Comparison of ENCODE assay signal across 28 cellular contexts in the genomic region with DNA sequence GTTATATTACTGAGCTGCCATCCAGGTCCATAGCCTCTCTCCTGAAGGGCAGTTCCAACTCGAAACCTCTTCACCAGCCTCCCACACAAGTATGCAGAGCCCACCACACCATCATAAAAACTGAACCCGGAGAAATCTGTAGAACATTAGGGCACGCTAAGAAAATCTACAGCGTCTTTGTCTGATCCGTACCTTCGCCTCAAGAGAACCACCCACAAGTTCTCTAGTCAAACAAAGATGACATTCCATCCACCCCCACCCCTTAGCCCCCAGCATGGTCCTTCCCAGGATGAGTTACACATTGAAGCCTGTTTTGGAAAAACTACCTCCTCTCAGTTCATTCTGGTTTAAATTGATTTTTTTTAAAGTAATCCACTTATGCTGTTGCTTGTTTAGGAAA.
DNase-seq lines count a peak whose midpoint lies in the region; ATAC-seq, FAIRE-seq and TF ChIP-seq lines count a peak whose summit lies in the region.
"Had no signal": no experiment of that assay in that cellular context is flagged by ENCODE, and none has a peak within 500 bp of the region (broad histone marks: within the 10 kb centered on the region; RNA-seq: fewer than 3 reads in every experiment).

No MANE protein-coding gene starts in this region.

- no peak overlapping the region; the same call in 1 of the 2 replicates for H3K56ac ChIP-seq in IMR-90 (ENCODE audit: extremely low read depth, insufficient read depth, low read length)

- intact Hi-C loops in IMR-90 (cut with micrococcal nuclease) (no loop called here), mammary epithelial cell (cut with micrococcal nuclease) (no loop called here), sciatic nerve (cut with DNase I) (no loop called here), kidney (cut with DNase I) (no loop called here)

- no peak overlapping the region for H3K27ac ChIP-seq in DND-41 (ENCODE audit: low read length)
- peak overlapping the region; percentile 8; the same call in 1 of the 2 replicates for H3K27ac ChIP-seq in IMR-90 (ENCODE audit: insufficient read depth, low read length)
- H3K27ac ChIP-seq in mammary epithelial cell (ENCODE audit: insufficient read depth, low read depth, low read length): no peak overlapping the region
- H3K27ac ChIP-seq in kidney (ENCODE audit: low read depth in 2 of 2, low read length in 2 of 2): no peak overlapping the region
- H3K27ac ChIP-seq: PC-9 had no signal

- H2AK9ac ChIP-seq in IMR-90 (replicated peaks; ENCODE audit: low read depth, low read length, poor library complexity): no peak overlapping the region

- no peaks in the 10 kb centered on the region for H3K4me1 ChIP-seq in DND-41 (ENCODE audit: insufficient read depth, low read length)
- H3K4me1 ChIP-seq in IMR-90 (ENCODE audit: control insufficient read depth, insufficient read depth, low read length): peaks cover 17% of the 10 kb centered on the region
- peaks cover 36% of the 10 kb centered on the region for H3K4me1 ChIP-seq in mammary epithelial cell (ENCODE audit: insufficient read depth, low read length)
- H3K4me1 ChIP-seq in kidney (ENCODE audit: control insufficient read depth in 1 of 2, insufficient read depth in 1 of 2, low read depth in 1 of 2, low read length in 2 of 2): no peaks in the 10 kb centered on the region

- no CpG with 5 or more reads among the region's 6 CpGs for WGBS in IMR-90 (ENCODE audit: extremely low coverage in 2 of 2, insufficient read length in 1 of 2), 2 experiments
- WGBS in mammary epithelial cell (ENCODE audit: low coverage, missing lambda C conversion rate): 5% methylated on average over 4 of the region's 6 CpGs

- dilution Hi-C loops in IMR-90 (cut with HindIII; ENCODE audit: low sequenced_read_pairs, unreplicated experiment): no loop called here
- dilution Hi-C loops in mammary epithelial cell (cut with HindIII; ENCODE audit: low sequenced_read_pairs): no loop called here

- H2BK20ac ChIP-seq in IMR-90 (ENCODE audit: low read depth, low read length): peak overlapping the region; percentile 91

- peak overlapping the region; percentile 82 for H3K4ac ChIP-seq in IMR-90 (ENCODE audit: low read depth, low read length)

- H3K9me3 ChIP-seq in DND-41 (ENCODE audit: insufficient read depth, low read length, severe bottlenecking): no peaks in the 10 kb centered on the region
- H3K9me3 ChIP-seq in IMR-90 (ENCODE audit: control insufficient read depth, insufficient read depth, low read length): peaks cover 5% of the 10 kb centered on the region
- peaks cover 9% of the 10 kb centered on the region for H3K9me3 ChIP-seq in mammary epithelial cell (replicated peaks; ENCODE audit: insufficient read depth, low read length)
- peaks cover 0 to 3% of the 10 kb centered on the region in 2 donors for H3K9me3 ChIP-seq in kidney (ENCODE audit: control insufficient read depth in 1 of 2, low read length in 2 of 2)
- H3K9me3 ChIP-seq: SK-N-SH had no signal

- peak overlapping the region; percentile 88; the same call in 1 of the 3 replicates for H2BK15ac ChIP-seq in IMR-90 (ENCODE audit: low read depth, low read length)

- no peak overlapping the region for H4K5ac ChIP-seq in IMR-90 (ENCODE audit: low read depth, low read length)

- no peak for TF ChIP-seq CTCF in DND-41 (IDR thresholded peaks at IDR 0.05; ENCODE audit: borderline replicate concordance, extremely low read depth, low read length, poor library complexity, severe bottlenecking)
- TF ChIP-seq CTCF in IMR-90 (conservative IDR thresholded peaks at IDR 0.05; ENCODE audit: low read depth, low read length): no peak
- no peak for TF ChIP-seq CTCF in mammary epithelial cell (conservative IDR thresholded peaks at IDR 0.05 in 1 of 2, IDR thresholded peaks at IDR 0.05 in 1 of 2; ENCODE audit: extremely low read depth in 1 of 2, insufficient read depth in 1 of 2, low read depth in 1 of 2, low read length in 2 of 2)
- TF ChIP-seq CTCF in kidney (IDR thresholded peaks at IDR 0.05; ENCODE audit: borderline replicate concordance, extremely low read depth, insufficient read depth): no peak

- H3K4me3 ChIP-seq in DND-41 (ENCODE audit: low read depth in 1 of 2, low read length in 2 of 2) (no peak overlapping the region), IMR-90 (ENCODE audit: insufficient read depth, low read depth, low read length) (no peak overlapping the region), mammary epithelial cell (replicated peaks in 1 of 3; ENCODE audit: insufficient read depth in 1 of 3, low read depth in 2 of 3, low read length in 3 of 3) (no peak overlapping the region), kidney (ENCODE audit: low read length in 2 of 2) (no peak overlapping the region)
- H3K4me3 ChIP-seq: GM12878, PC-9 had no signal

- peak overlapping the region; percentile 52; the same call in 1 of the 2 replicates for H2AK5ac ChIP-seq in IMR-90 (ENCODE audit: low read depth, low read length)

- in situ Hi-C loops in IMR-90 (cut with MboI; ENCODE audit: low sequenced_read_pairs) (no loop called here), mammary epithelial cell (cut with MboI; ENCODE audit: low sequenced_read_pairs in 2 of 2) (no loop called here)

- H3K9ac ChIP-seq in DND-41 (ENCODE audit: low read depth, low read length): no peak overlapping the region
- H3K9ac ChIP-seq in IMR-90 (ENCODE audit: low read depth, low read length): no peak overlapping the region
- no peak overlapping the region for H3K9ac ChIP-seq in mammary epithelial cell (ENCODE audit: insufficient read depth, low read length)
- H3K9ac ChIP-seq in kidney (ENCODE audit: low read length in 2 of 2): no peak overlapping the region
- H3K9ac ChIP-seq: SK-N-SH had no signal

- no peak for TF ChIP-seq POLR2A in IMR-90 (IDR thresholded peaks at IDR 0.05; ENCODE audit: low read depth, low read length)

- POLR2A ChIA-PET in IMR-90 (lab: Charles Lee; ENCODE audit: unreplicated experiment): no interaction called here

- no peak overlapping the region for H3K4me2 ChIP-seq in DND-41 (ENCODE audit: insufficient read depth, low read length)
- H3K4me2 ChIP-seq in IMR-90 (ENCODE audit: low read depth, low read length): no peak overlapping the region
- no peak overlapping the region for H3K4me2 ChIP-seq in mammary epithelial cell (ENCODE audit: insufficient read depth, low read depth, low read length)
- H3K4me2 ChIP-seq: PC-9, SK-N-SH had no signal

- no peak for FAIRE-seq in kidney (lab: Jason Lieb, UNC)
- FAIRE-seq: A204.1, GM12878 had no signal

- H3K36me3 ChIP-seq in DND-41 (ENCODE audit: insufficient read depth, low read length) (no peaks in the 10 kb centered on the region), IMR-90 (ENCODE audit: control insufficient read depth, insufficient read depth, low read length) (no peaks in the 10 kb centered on the region), mammary epithelial cell (ENCODE audit: insufficient read depth, low read length) (no peaks in the 10 kb centered on the region), kidney (ENCODE audit: control insufficient read depth in 1 of 2, insufficient read depth in 2 of 2, low read length in 2 of 2) (no peaks in the 10 kb centered on the region)

- peak overlapping the region in 1 of 2 experiments; percentile 38; a peak in 2 of 4 replicates for H4K8ac ChIP-seq in IMR-90 (ENCODE audit: low read depth in 2 of 2, low read length in 2 of 2)

- H3K79me2 ChIP-seq in DND-41 (ENCODE audit: insufficient read depth, low read length) (no peaks in the 10 kb centered on the region), mammary epithelial cell (ENCODE audit: insufficient read depth, low read length) (no peaks in the 10 kb centered on the region)

- H2AFZ ChIP-seq in DND-41 (ENCODE audit: low read depth, low read length) (0 out of 2 replicates have a peak overlapping the region, but pooled peaks have one; percentile 25), IMR-90 (replicated peaks; ENCODE audit: low read length, poor library complexity) (no peak overlapping the region), mammary epithelial cell (ENCODE audit: low read depth, low read length) (peak overlapping the region; percentile 46)
- H2AFZ ChIP-seq: PC-9 had no signal

- H2BK120ac ChIP-seq in IMR-90 (ENCODE audit: low read depth, low read length): peak overlapping the region; percentile 87

- peak overlapping the region; percentile 76 for H4K91ac ChIP-seq in IMR-90 (ENCODE audit: insufficient read depth, low read depth, low read length)

- no peak overlapping the region; the same call in 1 of the 2 replicates for H3K18ac ChIP-seq in IMR-90 (ENCODE audit: low read depth, low read length)

- no peak for TF ChIP-seq RAD21 in IMR-90 (IDR thresholded peaks at IDR 0.05; ENCODE audit: low read length)

- H3K14ac ChIP-seq in IMR-90 (replicated peaks; ENCODE audit: low read depth, low read length): peak overlapping the region; percentile 70; the same call in 1 of the 2 replicates

- H2BK5ac ChIP-seq in IMR-90 (ENCODE audit: low read depth, low read length, poor library complexity, severe bottlenecking): peak overlapping the region; percentile 38

- H3K79me1 ChIP-seq in IMR-90 (ENCODE audit: low read depth in 1 of 2, low read length in 2 of 2): peaks cover 0 to 3% of the 10 kb centered on the region in 2 experiments; a peak in 1 of 4 replicates

- BruUV-seq in IMR-90 (replicated peaks; lab: Mats Ljungman, UMichigan) (no TSS peak), mammary epithelial cell (replicated peaks; lab: Mats Ljungman, UMichigan) (no TSS peak)

- CTCF ChIA-PET in IMR-90 (lab: Yijun Ruan, JAX): no interaction called here
- CTCF ChIA-PET in mammary epithelial cell (lab: Charles Lee; ENCODE audit: low non-redundant PET): no interaction called here

- DNase-seq in DND-41 (no peak), IMR-90 (no peak), mammary epithelial cell (no peak), sciatic nerve (ENCODE audit: low spot score) (peak; percentile 39), NCI-H2081 treated with DMSO at 0.1 percent for 48 hours (lab: John Stamatoyannopoulos, UW) (no peak), glomerular visceral epithelial cell (ENCODE audit: extremely low spot score) (no peak), kidney (no peak)
- DNase-seq: AML-193; C1 segment of cervical spinal cord; CD4-positive, alpha-beta memory T cell; COR-L47; DMS53; GDM1; Kasumi-1; NCI-H1105 treated with DMSO at 0.1 percent for 48 hours; NCI-H146; NCI-H2029; NCI-H446 treated with DMSO at 0.1 percent for 48 hours; NCI-H526 treated with DMSO at 0.1 percent for 48 hours; PC-9; RPMI8226; SHP77 treated with DMSO at 0.1 percent for 48 hours; SK-N-SH; SW 1271 had no signal

- H4K20me1 ChIP-seq in DND-41 (ENCODE audit: insufficient read depth, low read length) (no peaks in the 10 kb centered on the region), IMR-90 (ENCODE audit: insufficient read depth, low read length) (no peaks in the 10 kb centered on the region), mammary epithelial cell (ENCODE audit: insufficient read depth, low read length) (no peaks in the 10 kb centered on the region)

- H3K9me1 ChIP-seq in IMR-90 (ENCODE audit: insufficient read depth, low read length): peaks cover 23% of the 10 kb centered on the region

- H3K23ac ChIP-seq in IMR-90 (ENCODE audit: low read depth, low read length): peak overlapping the region; percentile 27; the same call in 1 of the 2 replicates

- H3K27me3 ChIP-seq in DND-41 (ENCODE audit: insufficient read depth, low read length, poor library complexity) (peaks cover 4% of the 10 kb centered on the region), IMR-90 (ENCODE audit: control insufficient read depth, insufficient read depth, low read length) (no peaks in the 10 kb centered on the region), mammary epithelial cell (ENCODE audit: insufficient read depth, low read length) (no peaks in the 10 kb centered on the region)

- no peak for ATAC-seq in DND-41 (ENCODE audit: insufficient read depth, low read depth)
- ATAC-seq in IMR-90 (ENCODE audit: low read depth): no peak
- peak; percentile 56 for ATAC-seq in sciatic nerve
- ATAC-seq in HG03045 (IDR thresholded peaks at IDR 0.05; ENCODE audit: unreplicated experiment): no peak
- ATAC-seq: GM12878, HCT116 had no signal
